Comparison of ENCODE assay signal across 1 cellular context in genomic region chr1:169484683-169485426, GRCh38.
TF ChIP-seq lines count a peak whose summit lies in the region.

No MANE protein-coding gene starts in this region.

TF ChIP-seq in HepG2, 621 proteins besides CTCF, POLR2A, EP300 and RAD21 (continued from another document and continues in another):
- TF ChIP-seq TARDBP (CRISPR knock-in tag; IDR thresholded peaks at IDR 0.05) (no peak), AGO2 (optimal IDR thresholded peaks at IDR 0.05; ENCODE audit: low read depth, low read length) (no peak), FOXA1 (IDR thresholded peaks at IDR 0.05) (no peak), FOXA1 (CRISPR knock-in tag; IDR thresholded peaks at IDR 0.05) (peak; percentile 75), TP53 (CRISPR knock-in tag; conservative IDR thresholded peaks at IDR 0.05) (no peak), KLF12 (CRISPR knock-in tag; IDR thresholded peaks at IDR 0.05; ENCODE audit: borderline replicate concordance) (no peak), MED13 (CRISPR knock-in tag; IDR thresholded peaks at IDR 0.05) (no peak), SSRP1 (CRISPR knock-in tag; IDR thresholded peaks at IDR 0.05) (peak; percentile 85; the same call in 1 of the 2 replicates), NR2C2 (CRISPR knock-in tag; IDR thresholded peaks at IDR 0.05; ENCODE audit: borderline replicate concordance) (no peak), GPN1 (CRISPR knock-in tag; IDR thresholded peaks at IDR 0.05; ENCODE audit: borderline replicate concordance) (no peak), RNF219 (CRISPR knock-in tag; IDR thresholded peaks at IDR 0.05) (no peak), NFATC3 (CRISPR knock-in tag; IDR thresholded peaks at IDR 0.05) (no peak), MYC (CRISPR knock-in tag; IDR thresholded peaks at IDR 0.05; ENCODE audit: borderline replicate concordance) (peak; percentile 93; the same call in 1 of the 2 replicates), RBFOX2 (IDR thresholded peaks at IDR 0.05; ENCODE audit: low read depth, low read length) (no peak), ZNF34 (CRISPR knock-in tag; IDR thresholded peaks at IDR 0.05; ENCODE audit: borderline replicate concordance) (no peak), NFE2L2 (IDR thresholded peaks at IDR 0.05; ENCODE audit: low read length) (no peak), MIER2 (CRISPR knock-in tag; IDR thresholded peaks at IDR 0.05) (no peak; the same call in 1 of the 2 replicates), TEAD2 (CRISPR knock-in tag; IDR thresholded peaks at IDR 0.05) (no peak), SAP130 (CRISPR knock-in tag; IDR thresholded peaks at IDR 0.05; ENCODE audit: low read depth) (peak; percentile 84), CENPX (CRISPR knock-in tag; IDR thresholded peaks at IDR 0.05) (no peak), MEIS1 (CRISPR knock-in tag; IDR thresholded peaks at IDR 0.05; ENCODE audit: borderline replicate concordance) (0 out of 2 replicates have a peak, but pooled peaks have one; percentile 28), ZNF318 (CRISPR knock-in tag; IDR thresholded peaks at IDR 0.05) (no peak), NR3C1 (CRISPR knock-in tag; IDR thresholded peaks at IDR 0.05) (no peak), ZNF609 (CRISPR knock-in tag; IDR thresholded peaks at IDR 0.05; ENCODE audit: borderline replicate concordance) (peak; percentile 59; the same call in 1 of the 2 replicates), PHB2 (IDR thresholded peaks at IDR 0.05; ENCODE audit: partially characterized antibody) (no peak), ZNF7 (CRISPR knock-in tag; IDR thresholded peaks at IDR 0.05) (no peak), GATA4 (IDR thresholded peaks at IDR 0.05; ENCODE audit: borderline replicate concordance, low read depth) (no peak; the same call in 1 of the 2 replicates), PLSCR1 (CRISPR knock-in tag; IDR thresholded peaks at IDR 0.05; ENCODE audit: borderline replicate concordance) (no peak), KLF15 (CRISPR knock-in tag; IDR thresholded peaks at IDR 0.05; ENCODE audit: borderline replicate concordance) (no peak), MATR3 (CRISPR knock-in tag; IDR thresholded peaks at IDR 0.05) (no peak), ZNF280B (CRISPR knock-in tag; IDR thresholded peaks at IDR 0.05; ENCODE audit: borderline replicate concordance) (no peak), NFAT5 (CRISPR knock-in tag; IDR thresholded peaks at IDR 0.05) (no peak; the same call in 1 of the 2 replicates), ELF3 (CRISPR knock-in tag; IDR thresholded peaks at IDR 0.05) (peak; percentile 89), SIX1 (CRISPR knock-in tag; IDR thresholded peaks at IDR 0.05; ENCODE audit: borderline replicate concordance) (peak; percentile 24; the same call in 1 of the 2 replicates), ZNF619 (CRISPR knock-in tag; IDR thresholded peaks at IDR 0.05) (no peak)
